Comparison of ENCODE assay signal across 7 cellular contexts in genomic region chr12:7638764-7639570, GRCh38. TPM values are rescaled to one million over a fixed set of nuclear protein-coding genes. Genes with fewer than 3 reads are reported as not detected.
DNase-seq lines count a peak whose midpoint lies in the region; ATAC-seq and TF ChIP-seq lines count a peak whose summit lies in the region.

No MANE protein-coding gene starts in this region.

- TF ChIP-seq CTCF in colonic mucosa (IDR thresholded peaks at IDR 0.05), result peak; percentile 84

- H3K9ac ChIP-seq in colonic mucosa (ENCODE audit: low read depth in 2 of 2, low read length in 2 of 2), result no peak overlapping the region

- no peak overlapping the region for H3K4me3 ChIP-seq in colonic mucosa

- H3K27ac ChIP-seq in colonic mucosa, result no peak overlapping the region

- H3K9me3 ChIP-seq in colonic mucosa, result no peaks in the 10 kb centered on the region

- DNase-seq in NCI-H446 (lab: John Stamatoyannopoulos, UW), result peak; percentile 17 to 85
- peak; percentile 39 to 75 for DNase-seq in activated CD4-positive, alpha-beta T cell treated with anti-CD3 and anti-CD28 coated beads for 24 hours (ENCODE audit: low read depth in 2 of 2)
- DNase-seq in colonic mucosa, result peak; percentile 79
- DNase-seq in left kidney (ENCODE audit: low read depth, low spot score), result peak; percentile 96
- DNase-seq in stimulated activated CD4-positive, alpha-beta T cell treated with anti-CD3 and anti-CD28 coated beads, Interleukin-2, amount 100 ng/mL, for 4 hours (ENCODE audit: low read depth), result peak; percentile 66

- no peaks in the 10 kb centered on the region for H3K27me3 ChIP-seq in colonic mucosa

- intact Hi-C loops in colonic mucosa (cut with DNase I), result loop anchor here (2.0 to 5.0 kb wide), 2 partner anchors 418 to 497 kb away; no protein-coding TSS in a partner anchor

- peak; percentile 74 for ATAC-seq in GM18498 (IDR thresholded peaks at IDR 0.05; ENCODE audit: unreplicated experiment)
- ATAC-seq in HG03159 (IDR thresholded peaks at IDR 0.05; ENCODE audit: unreplicated experiment), result peak; percentile 89

- H3K4me1 ChIP-seq in colonic mucosa, result no peaks in the 10 kb centered on the region

- H3K36me3 ChIP-seq in colonic mucosa, result no peaks in the 10 kb centered on the region

RNA-seq across cellular contexts. Expression of gene APOBEC1, which starts 26.7 kb away (rescaled TPM):
- 10 to 100 TPM in 1 of 2 donors, 1 to 10 TPM in 1; 3.9 to 14.7 TPM for total RNA-seq in colonic mucosa

RNA-seq across cellular contexts. Expression of gene GDF3, which starts 56.6 kb away (rescaled TPM):
- not detected for total RNA-seq in colonic mucosa
